In the genomic region with DNA sequence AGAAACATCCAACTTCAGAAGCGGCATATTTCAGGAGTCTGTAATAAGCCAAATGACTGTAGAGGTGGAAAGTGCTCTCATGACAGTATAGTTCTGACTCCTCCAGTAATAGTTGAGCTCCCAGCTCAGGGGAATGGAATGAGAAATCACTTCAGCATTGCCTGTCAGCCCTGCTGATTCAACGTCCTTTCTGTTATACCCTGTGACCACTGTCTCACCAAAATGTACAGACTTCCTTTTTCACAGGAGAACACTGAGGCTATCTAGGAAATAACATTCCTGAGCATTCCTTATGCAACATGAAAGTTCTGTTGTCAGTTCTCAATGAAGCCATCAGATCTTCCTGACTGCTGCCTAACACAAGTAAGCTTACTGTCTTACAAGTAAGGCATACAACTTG, we compare ENCODE assay signal across 15 cellular contexts.
DNase-seq lines count a peak whose midpoint lies in the region; ATAC-seq, FAIRE-seq and TF ChIP-seq lines count a peak whose summit lies in the region.
"Had no signal": no experiment of that assay in that cellular context is flagged by ENCODE, and none has a peak within 500 bp of the region (broad histone marks: within the 10 kb centered on the region; RNA-seq: fewer than 3 reads in every experiment).

No MANE protein-coding gene starts in this region.

- H3K9me3 ChIP-seq in mammary epithelial cell (replicated peaks; ENCODE audit: insufficient read depth, low read length) (no peaks in the 10 kb centered on the region), sigmoid colon (no peaks in the 10 kb centered on the region)
- H3K9me3 ChIP-seq: ovary had no signal

- no peak overlapping the region for H3K9ac ChIP-seq in mammary epithelial cell (ENCODE audit: insufficient read depth, low read length)

- dilution Hi-C loops in mammary epithelial cell (cut with HindIII; ENCODE audit: low sequenced_read_pairs) = no loop called here

- TF ChIP-seq EP300 in sigmoid colon (IDR thresholded peaks at IDR 0.05) = no peak

- H3K4me1 ChIP-seq in mammary epithelial cell (ENCODE audit: insufficient read depth, low read length) (peaks cover 15% of the 10 kb centered on the region), sigmoid colon (peaks cover 0 to 7% (median 0%) of the 10 kb centered on the region in 4 donors)

- no peak for ATAC-seq in GM21717 (IDR thresholded peaks at IDR 0.05; ENCODE audit: unreplicated experiment)
- ATAC-seq: GM12878 had no signal

- TF ChIP-seq CTCF in mammary epithelial cell (conservative IDR thresholded peaks at IDR 0.05 in 1 of 2, IDR thresholded peaks at IDR 0.05 in 1 of 2; ENCODE audit: extremely low read depth in 1 of 2, insufficient read depth in 1 of 2, low read depth in 1 of 2, low read length in 2 of 2) = no peak
- no peak for TF ChIP-seq CTCF in kidney epithelial cell (IDR thresholded peaks at IDR 0.05; ENCODE audit: insufficient read depth, low read length, poor library complexity, severe bottlenecking)
- no peak for TF ChIP-seq CTCF in sigmoid colon (IDR thresholded peaks at IDR 0.05)

- TF ChIP-seq POLR2A in sigmoid colon (IDR thresholded peaks at IDR 0.05) = no peak

- H3K79me2 ChIP-seq in mammary epithelial cell (ENCODE audit: insufficient read depth, low read length) = no peaks in the 10 kb centered on the region

- H2AFZ ChIP-seq in mammary epithelial cell (ENCODE audit: low read depth, low read length) = peak overlapping the region; percentile 56

- intact Hi-C loops in mammary epithelial cell (cut with micrococcal nuclease) (no loop called here), sigmoid colon (cut with DNase I) (no loop called here)

- DNase-seq in ACHN (peak; percentile 64), HPDE6-E6E7 (ENCODE audit: extremely low spot score) (peak; percentile 40), mammary epithelial cell (peak; percentile 96), kidney epithelial cell (ENCODE audit: low read depth) (peak; percentile 80), sigmoid colon (no peak), NCI-H1436 treated with DMSO at 0.1 percent for 48 hours (lab: John Stamatoyannopoulos, UW) (no peak), frontal cortex (ENCODE audit: low spot score in 2 of 2) (no peak)
- DNase-seq: CD4-positive, CD25-positive, alpha-beta regulatory T cell; effector CD8-positive, alpha-beta T cell; kidney glomerular epithelial cell; NK-92 treated with Interleukin-12 subunit alpha and Interleukin-12 subunit beta, amount 100 ng/mL, for 24 hours; ovary; WERI-Rb-1 had no signal

- H3K27ac ChIP-seq in mammary epithelial cell (ENCODE audit: insufficient read depth, low read depth, low read length) (peak overlapping the region; percentile 15), sigmoid colon (peak overlapping the region in 1 of 4 donors; percentile 27)
- H3K27ac ChIP-seq: ovary, WERI-Rb-1 had no signal

- H3K36me3 ChIP-seq in mammary epithelial cell (ENCODE audit: insufficient read depth, low read length) (no peaks in the 10 kb centered on the region), kidney epithelial cell (ENCODE audit: control insufficient read depth, insufficient read depth, low read length) (no peaks in the 10 kb centered on the region), sigmoid colon (no peaks in the 10 kb centered on the region)
- H3K36me3 ChIP-seq: ovary, WERI-Rb-1 had no signal

- BruUV-seq in mammary epithelial cell (replicated peaks; lab: Mats Ljungman, UMichigan) = no TSS peak

- H3K4me2 ChIP-seq in mammary epithelial cell (ENCODE audit: insufficient read depth, low read depth, low read length) = peak overlapping the region; percentile 40

- WGBS in mammary epithelial cell (ENCODE audit: low coverage, missing lambda C conversion rate) = 18% methylated on average over 2 of the region's 2 CpGs
- WGBS in sigmoid colon, 2 donors = 59 to 78% methylated on average over 2 of the region's 2 CpGs

- CTCF ChIA-PET in mammary epithelial cell (lab: Charles Lee; ENCODE audit: low non-redundant PET) = interaction anchor here (0.5 to 0.6 kb wide), 3 partner anchors 109 to 569 kb away, joined by 3 to 7 read pairs (median 3); no protein-coding TSS in a partner anchor

- no peak overlapping the region for H3K4me3 ChIP-seq in mammary epithelial cell (replicated peaks in 1 of 3; ENCODE audit: insufficient read depth in 1 of 3, low read depth in 2 of 3, low read length in 3 of 3)
- H3K4me3 ChIP-seq in kidney epithelial cell (ENCODE audit: low read depth, low read length) = no peak overlapping the region
- H3K4me3 ChIP-seq in sigmoid colon = no peak overlapping the region
- H3K4me3 ChIP-seq: GM12878, ovary had no signal

- no peaks in the 10 kb centered on the region for H4K20me1 ChIP-seq in mammary epithelial cell (ENCODE audit: insufficient read depth, low read length)

- H3K27me3 ChIP-seq in mammary epithelial cell (ENCODE audit: insufficient read depth, low read length) = no peaks in the 10 kb centered on the region
- no peaks in the 10 kb centered on the region for H3K27me3 ChIP-seq in kidney epithelial cell (ENCODE audit: control insufficient read depth, insufficient read depth, low read length)
- no peaks in the 10 kb centered on the region for H3K27me3 ChIP-seq in sigmoid colon
- H3K27me3 ChIP-seq: ovary had no signal

- in situ Hi-C loops in ACHN (cut with HindIII; ENCODE audit: low pct_ligation_motif_present, low pct_unique_long_range_greater_than_20kb, low sequenced_read_pairs) (no loop called here), mammary epithelial cell (cut with MboI; ENCODE audit: low sequenced_read_pairs in 2 of 2) (no loop called here)

- no peak for FAIRE-seq in frontal cortex (lab: Jason Lieb, UNC)
- FAIRE-seq: GM12878 had no signal

Comparison
In these comparisons a context has a peak if more than half of its experiments do, and no peak if none do; other contexts are left out.
1. DNase-seq: peak in ACHN (single experiment), HPDE6-E6E7 (single experiment), mammary epithelial cell (single experiment) and kidney epithelial cell (single experiment); none in sigmoid colon (single experiment), NCI-H1436 treated with DMSO at 0.1 percent for 48 hours (single experiment) and frontal cortex (0 of 2).